In the genomic region with DNA sequence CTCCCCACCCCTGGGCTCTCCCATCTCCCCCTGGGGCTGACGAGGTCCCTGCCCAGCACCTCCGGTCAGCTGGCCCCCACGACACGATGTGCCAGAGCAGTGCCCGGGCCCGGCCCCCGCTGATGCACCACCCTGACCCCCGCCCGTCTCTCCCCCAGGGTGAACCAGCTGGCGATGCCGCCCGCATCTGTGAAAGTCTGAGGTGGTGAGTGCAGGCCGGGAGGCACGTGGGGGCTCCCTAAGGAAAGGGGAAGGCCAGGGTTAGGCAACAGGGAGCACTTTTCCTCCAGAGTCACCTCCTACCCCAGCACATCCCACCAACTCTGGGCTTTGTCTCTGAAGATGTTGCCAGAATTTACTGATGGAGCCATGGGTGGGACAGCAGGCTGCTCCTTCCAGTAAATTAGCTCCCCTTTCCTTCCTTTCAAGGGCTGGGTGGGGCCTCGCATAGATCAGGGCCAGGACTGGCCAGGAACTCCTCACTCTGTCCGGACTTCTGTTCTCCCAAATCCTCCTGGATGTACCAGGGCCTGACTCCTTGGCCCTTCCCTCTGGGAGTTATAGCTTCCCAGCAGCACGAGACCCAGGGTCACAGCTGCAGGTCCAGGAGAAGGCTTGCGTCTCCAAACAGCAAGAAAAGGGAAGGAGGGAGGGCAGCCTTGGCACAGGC, we compare ENCODE assay signal across 12 cellular contexts.
DNase-seq lines count a peak whose midpoint lies in the region; ATAC-seq and TF ChIP-seq lines count a peak whose summit lies in the region.
"Had no signal": no experiment of that assay in that cellular context is flagged by ENCODE, and none has a peak within 500 bp of the region (broad histone marks: within the 10 kb centered on the region; RNA-seq: fewer than 3 reads in every experiment).

No MANE protein-coding gene starts in this region.

- H3K27ac ChIP-seq in parathyroid adenoma = peak overlapping the region; percentile 58
- H3K27ac ChIP-seq: C4-2B, colonic mucosa had no signal

- H3K9ac ChIP-seq in parathyroid adenoma = no peak overlapping the region

- no peaks in the 10 kb centered on the region for H3K9me3 ChIP-seq in parathyroid adenoma (ENCODE audit: control insufficient read depth, low read length)
- H3K9me3 ChIP-seq: colonic mucosa had no signal

- DNase-seq in AG10803 (ENCODE audit: low read depth) (peak; percentile 25), NB4 (ENCODE audit: low read depth) (peak; percentile 37), fibroblast of mammary gland (ENCODE audit: low read depth) (peak; percentile 58), D341Med (ENCODE audit: low spot score) (no peak)
- DNase-seq: colonic mucosa; NCI-H446 treated with DMSO at 0.1 percent for 48 hours; stimulated activated naive CD4-positive, alpha-beta T cell had no signal

- no peak for TF ChIP-seq POLR2A in NB4 (IDR thresholded peaks at IDR 0.05; ENCODE audit: extremely low read depth, insufficient read length)

- H3K79me2 ChIP-seq in parathyroid adenoma = no peaks in the 10 kb centered on the region

- TF ChIP-seq CTCF in AG10803 (conservative IDR thresholded peaks at IDR 0.05; ENCODE audit: low read length) = no peak
- TF ChIP-seq CTCF in NB4 (IDR thresholded peaks at IDR 0.05; ENCODE audit: low read depth, low read length) = no peak
- TF ChIP-seq CTCF in fibroblast of mammary gland (conservative IDR thresholded peaks at IDR 0.05; ENCODE audit: control insufficient read depth, insufficient read depth, low read depth, low read length) = no peak
- TF ChIP-seq CTCF in parathyroid adenoma (IDR thresholded peaks at IDR 0.05) = no peak

- H3K27me3 ChIP-seq in parathyroid adenoma (ENCODE audit: control insufficient read depth, insufficient read depth, low read length) = no peaks in the 10 kb centered on the region
- H3K27me3 ChIP-seq: colonic mucosa had no signal

- ATAC-seq in HG03378 (IDR thresholded peaks at IDR 0.05; ENCODE audit: unreplicated experiment) (no peak), GM18861 (IDR thresholded peaks at IDR 0.05; ENCODE audit: unreplicated experiment) (no peak), HG02642 (IDR thresholded peaks at IDR 0.05; ENCODE audit: poor library complexity, unreplicated experiment) (no peak)

- H3K4me1 ChIP-seq in parathyroid adenoma = peaks cover 8% of the 10 kb centered on the region

- no peak overlapping the region for H2AFZ ChIP-seq in parathyroid adenoma

- no peak overlapping the region for H3K4me3 ChIP-seq in AG10803 (ENCODE audit: low read length)
- no peak overlapping the region for H3K4me3 ChIP-seq in NB4 (ENCODE audit: low read depth, low read length)
- H3K4me3 ChIP-seq in fibroblast of mammary gland (ENCODE audit: control insufficient read depth, low read depth, low read length) = no peak overlapping the region
- H3K4me3 ChIP-seq in parathyroid adenoma (ENCODE audit: low read depth, low read length) = no peak overlapping the region
- H3K4me3 ChIP-seq: colonic mucosa had no signal

- no peak overlapping the region for H3K4me2 ChIP-seq in parathyroid adenoma (ENCODE audit: low read length)

- H3K36me3 ChIP-seq in parathyroid adenoma (ENCODE audit: control insufficient read depth, insufficient read depth, low read length) = no peaks in the 10 kb centered on the region
- H3K36me3 ChIP-seq: colonic mucosa had no signal
